Comparison of ENCODE assay signal across 17 cellular contexts in genomic region chr9:36443581-36443980, GRCh38. TPM values are rescaled to one million over a fixed set of nuclear protein-coding genes. Genes with fewer than 3 reads are reported as not detected.
DNase-seq lines count a peak whose midpoint lies in the region; ATAC-seq lines count a peak whose summit lies in the region.
"Had no signal": no experiment of that assay in that cellular context is flagged by ENCODE, and none has a peak within 500 bp of the region (broad histone marks: within the 10 kb centered on the region; RNA-seq: fewer than 3 reads in every experiment).

No MANE protein-coding gene starts in this region.

- peak; percentile 3 for DNase-seq in EL
- DNase-seq in HPDE6-E6E7 (ENCODE audit: extremely low spot score) = peak; percentile 53
- DNase-seq in amniotic epithelial cell (ENCODE audit: low read depth) = peak; percentile 71
- DNase-seq in kidney tubule cell (ENCODE audit: low spot score) = peak; percentile 29
- DNase-seq in NCI-H510A treated with DMSO at 0.1 percent for 48 hours (lab: John Stamatoyannopoulos, UW) = no peak
- no peak for DNase-seq in A172 (ENCODE audit: low spot score)
- DNase-seq: activated naive CD4-positive, alpha-beta T cell treated with anti-CD3 and anti-CD28 coated beads, Interleukin-2, amount 10 ng/mL, durations not matched to agents 7 days and 5 days; DMS 273 treated with DMSO at 0.1 percent for 48 hours; heart right ventricle; kidney; naive thymus-derived CD4-positive, alpha-beta T cell; NCI-H2029 treated with DMSO at 0.1 percent for 48 hours; NCI-H510A; psoas muscle; SHP77 had no signal

- ATAC-seq in HG02852 (IDR thresholded peaks at IDR 0.05; ENCODE audit: unreplicated experiment) (no peak), GM21717 (IDR thresholded peaks at IDR 0.05; ENCODE audit: unreplicated experiment) (no peak)
- ATAC-seq: heart right ventricle; naive thymus-derived CD4-positive, alpha-beta T cell; psoas muscle had no signal

RNA-seq across cellular contexts. Expression of gene RNF38, which starts 43.5 kb away (rescaled TPM):
- total RNA-seq in A172 (2014; rRNA removed; shearing (Covaris generic)) = 8.9 and 10.9 TPM in 2 replicates

Comparison
In these comparisons a context has a peak if more than half of its experiments do, and no peak if none do; other contexts are left out.
1. DNase-seq: peak in EL (single experiment), HPDE6-E6E7 (single experiment), amniotic epithelial cell (single experiment) and kidney tubule cell (single experiment); none in NCI-H510A treated with DMSO at 0.1 percent for 48 hours (single experiment) and A172 (single experiment).